In the genomic region with DNA sequence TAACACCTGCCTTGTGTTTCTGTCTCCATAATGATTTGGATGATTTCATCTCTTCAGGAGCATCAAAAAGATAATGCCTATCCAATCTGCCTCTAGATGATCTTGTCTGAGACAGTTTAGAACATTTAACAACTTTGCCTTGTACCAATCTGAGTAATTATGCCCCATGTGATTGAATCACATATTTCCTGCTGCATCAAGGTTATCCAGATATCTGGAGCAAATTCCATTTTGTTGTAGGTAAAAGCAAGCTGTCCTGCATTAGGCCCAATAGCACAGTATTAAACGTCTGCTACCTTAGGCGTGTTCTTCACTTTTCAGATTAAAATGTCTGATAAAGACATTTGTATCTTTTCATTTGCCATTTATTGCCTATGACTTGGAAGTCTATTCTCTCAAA, we compare ENCODE assay signal across 2 cellular contexts.
TF ChIP-seq lines count a peak whose summit lies in the region.

No MANE protein-coding gene starts in this region.

TF ChIP-seq in SK-N-SH, 30 proteins besides CTCF, POLR2A, EP300 and RAD21 (continued from another document):
- TF ChIP-seq, protein P1, sequence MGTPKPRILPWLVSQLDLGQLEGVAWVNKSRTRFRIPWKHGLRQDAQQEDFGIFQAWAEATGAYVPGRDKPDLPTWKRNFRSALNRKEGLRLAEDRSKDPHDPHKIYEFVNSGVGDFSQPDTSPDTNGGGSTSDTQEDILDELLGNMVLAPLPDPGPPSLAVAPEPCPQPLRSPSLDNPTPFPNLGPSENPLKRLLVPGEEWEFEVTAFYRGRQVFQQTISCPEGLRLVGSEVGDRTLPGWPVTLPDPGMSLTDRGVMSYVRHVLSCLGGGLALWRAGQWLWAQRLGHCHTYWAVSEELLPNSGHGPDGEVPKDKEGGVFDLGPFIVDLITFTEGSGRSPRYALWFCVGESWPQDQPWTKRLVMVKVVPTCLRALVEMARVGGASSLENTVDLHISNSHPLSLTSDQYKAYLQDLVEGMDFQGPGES (IDR thresholded peaks at IDR 0.05; ENCODE audit: low read depth, low read length), result no peak
- no peak for TF ChIP-seq SMC3 (IDR thresholded peaks at IDR 0.05; ENCODE audit: low read depth, low read length)

TF ChIP-seq in SK-N-SH treated with all-trans-retinoic acid at 6 μM for 48 hours, 23 proteins besides CTCF, POLR2A, EP300 and RAD21 (continued from another document):
- TF ChIP-seq, protein P2, sequence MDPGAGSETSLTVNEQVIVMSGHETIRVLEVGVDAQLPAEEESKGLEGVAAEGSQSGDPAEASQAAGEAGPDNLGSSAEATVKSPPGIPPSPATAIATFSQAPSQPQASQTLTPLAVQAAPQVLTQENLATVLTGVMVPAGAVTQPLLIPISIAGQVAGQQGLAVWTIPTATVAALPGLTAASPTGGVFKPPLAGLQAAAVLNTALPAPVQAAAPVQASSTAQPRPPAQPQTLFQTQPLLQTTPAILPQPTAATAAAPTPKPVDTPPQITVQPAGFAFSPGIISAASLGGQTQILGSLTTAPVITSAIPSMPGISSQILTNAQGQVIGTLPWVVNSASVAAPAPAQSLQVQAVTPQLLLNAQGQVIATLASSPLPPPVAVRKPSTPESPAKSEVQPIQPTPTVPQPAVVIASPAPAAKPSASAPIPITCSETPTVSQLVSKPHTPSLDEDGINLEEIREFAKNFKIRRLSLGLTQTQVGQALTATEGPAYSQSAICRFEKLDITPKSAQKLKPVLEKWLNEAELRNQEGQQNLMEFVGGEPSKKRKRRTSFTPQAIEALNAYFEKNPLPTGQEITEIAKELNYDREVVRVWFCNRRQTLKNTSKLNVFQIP (CRISPR knock-in tag; IDR thresholded peaks at IDR 0.05; ENCODE audit: borderline replicate concordance, low read depth), result no peak
- TF ChIP-seq ZNF8 (CRISPR knock-in tag; IDR thresholded peaks at IDR 0.05) (no peak), OSR1 (CRISPR knock-in tag; IDR thresholded peaks at IDR 0.05) (no peak), ISL1 (CRISPR knock-in tag; IDR thresholded peaks at IDR 0.05) (no peak), ZNF565 (CRISPR knock-in tag; conservative IDR thresholded peaks at IDR 0.05; ENCODE audit: low read depth) (no peak)
TF ChIP-seq in SK-N-SH treated with all-trans-retinoic acid at 6 μM for 48 hours: peak in this region for 0.
